ENCODE assay signal across 27 cellular contexts in genomic region chr1:101905298-101905794, GRCh38.
DNase-seq lines count a peak whose midpoint lies in the region; ATAC-seq and TF ChIP-seq lines count a peak whose summit lies in the region.
"Had no signal": no experiment of that assay in that cellular context is flagged by ENCODE, and none has a peak within 500 bp of the region (broad histone marks: within the 10 kb centered on the region; RNA-seq: fewer than 3 reads in every experiment).

No MANE protein-coding gene starts in this region.

- H3K4me1 Mint-ChIP-seq in mesothelial cell of epicardium, result peaks cover 26% of the 10 kb centered on the region
- no peaks in the 10 kb centered on the region for H3K4me1 Mint-ChIP-seq in nephron progenitor cell
- H3K4me1 Mint-ChIP-seq: CD14-positive monocyte, immature natural killer cell, memory B cell had no signal

- no peak overlapping the region for H3K4me3 Mint-ChIP-seq in mesothelial cell of epicardium
- no peak overlapping the region for H3K4me3 Mint-ChIP-seq in nephron progenitor cell
- H3K4me3 Mint-ChIP-seq: activated T-cell treated with anti-CD3 and anti-CD28 coated beads, Interleukin-2, amount 50 U/mL, for 4 hours; CD14-positive monocyte; immature natural killer cell; memory B cell; T-helper 2 cell treated with Interferon-gamma antibody and Interleukin-4, amounts not matched to agents 5 μg/mL and 100 μg/mL, for 36 hours had no signal

- no peaks in the 10 kb centered on the region for H3K27me3 Mint-ChIP-seq in mesothelial cell of epicardium (ENCODE audit: low read depth)
- H3K27me3 Mint-ChIP-seq in nephron progenitor cell (ENCODE audit: low read depth, poor library complexity), result no peaks in the 10 kb centered on the region
- H3K27me3 Mint-ChIP-seq: memory B cell had no signal

- DNase-seq in DMS153 (lab: John Stamatoyannopoulos, UW) (peak; percentile 80), H4 (ENCODE audit: low spot score) (peak; percentile 3), NCI-H748 (lab: John Stamatoyannopoulos, UW; ENCODE audit: unreplicated experiment) (peak; percentile 88), mesothelial cell of epicardium (ENCODE audit: low spot score in 2 of 2, unreplicated experiment in 2 of 2) (no peak), SW 1271 (lab: John Stamatoyannopoulos, UW) (no peak), nephron progenitor cell (no peak)
- DNase-seq: activated CD4-positive, alpha-beta T cell treated with anti-CD3 and anti-CD28 coated beads for 48 hours; activated naive CD4-positive, alpha-beta T cell; activated T-cell treated with anti-CD3 and anti-CD28 coated beads, Interleukin-2, amount 50 U/mL, for 4 hours; brain microvascular endothelial cell; EL; H7; hippocampal formation; immature natural killer cell; NCI-H1930; NCI-H524 treated with DMSO at 0.1 percent for 48 hours; sigmoid colon; stimulated activated CD4-positive, alpha-beta T cell treated with anti-CD3 and anti-CD28 coated beads, Interleukin-15, amount 100 ng/mL, for 24 hours; stimulated activated naive CD4-positive, alpha-beta T cell treated with Interleukin-2 at 50 U/mL for 16 hours; testis; uterus had no signal

- H3K9me3 Mint-ChIP-seq in mesothelial cell of epicardium (no peaks in the 10 kb centered on the region), nephron progenitor cell (no peaks in the 10 kb centered on the region)
- H3K9me3 Mint-ChIP-seq: activated T-cell treated with anti-CD3 and anti-CD28 coated beads, Interleukin-2, amount 50 U/mL, for 4 hours; T-helper 2 cell treated with Interferon-gamma antibody and Interleukin-4, amounts not matched to agents 5 μg/mL and 100 μg/mL, for 36 hours had no signal

- ATAC-seq in HG03354 (IDR thresholded peaks at IDR 0.05; ENCODE audit: poor library complexity, severe bottlenecking, unreplicated experiment), result no peak
- ATAC-seq: activated T-cell treated with anti-CD3 and anti-CD28 coated beads, Interleukin-2, amount 50 U/mL, for 4 hours; gastroesophageal sphincter; SK-N-SH treated with all-trans-retinoic acid at 6 μM for 48 hours had no signal

- H3K36me3 Mint-ChIP-seq in mesothelial cell of epicardium (no peaks in the 10 kb centered on the region), nephron progenitor cell (ENCODE audit: low read depth) (no peaks in the 10 kb centered on the region)
- H3K36me3 Mint-ChIP-seq: CD14-positive monocyte, immature natural killer cell, memory B cell had no signal

- no peak for TF ChIP-seq CTCF in mesothelial cell of epicardium (IDR thresholded peaks at IDR 0.05; ENCODE audit: unreplicated experiment)
- TF ChIP-seq CTCF in nephron progenitor cell (IDR thresholded peaks at IDR 0.05), result no peak

- H3K27ac Mint-ChIP-seq in mesothelial cell of epicardium, result peak overlapping the region; percentile 32
- H3K27ac Mint-ChIP-seq in nephron progenitor cell, result no peak overlapping the region
- H3K27ac Mint-ChIP-seq: CD14-positive monocyte; immature natural killer cell; memory B cell; T-helper 2 cell treated with Interferon-gamma antibody and Interleukin-4, amounts not matched to agents 5 μg/mL and 100 μg/mL, for 36 hours had no signal

Comparison
In these comparisons a context has a peak if more than half of its experiments do, and no peak if none do; other contexts are left out.
1. DNase-seq: peak in DMS153 (single experiment), H4 (single experiment) and NCI-H748 (single experiment); none in mesothelial cell of epicardium (0 of 2), SW 1271 (0 of 2) and nephron progenitor cell (single experiment).